Comparison of ENCODE assay signal across 16 cellular contexts in the genomic region with DNA sequence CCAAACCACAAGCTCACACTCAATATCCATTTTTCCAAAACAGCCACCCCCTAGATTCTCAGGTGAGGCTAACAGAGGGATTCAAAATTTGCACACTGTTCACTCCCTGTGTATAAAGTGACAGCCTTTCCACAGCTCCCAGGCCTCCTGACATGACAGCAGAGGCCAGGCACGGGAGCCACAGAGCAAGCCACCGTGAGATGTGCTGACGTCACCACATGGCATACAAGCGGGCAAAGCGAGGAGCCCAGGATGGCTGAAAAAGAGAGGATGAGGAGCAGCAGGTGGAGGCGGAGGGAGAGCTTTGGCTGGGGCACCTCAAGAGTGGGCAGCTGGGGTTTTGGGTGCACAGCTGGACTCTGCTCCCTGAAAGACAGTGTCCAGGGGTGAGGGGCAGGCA. TPM values are rescaled to one million over a fixed set of nuclear protein-coding genes. Genes with fewer than 3 reads are reported as not detected.
DNase-seq lines count a peak whose midpoint lies in the region; ATAC-seq and TF ChIP-seq lines count a peak whose summit lies in the region.
"Had no signal": no experiment of that assay in that cellular context is flagged by ENCODE, and none has a peak within 500 bp of the region (broad histone marks: within the 10 kb centered on the region; RNA-seq: fewer than 3 reads in every experiment).

No MANE protein-coding gene starts in this region.

- no peaks in the 10 kb centered on the region for H3K9me3 Mint-ChIP-seq in progenitor cell of endocrine pancreas (ENCODE audit: low read depth)
- H3K9me3 Mint-ChIP-seq: immature natural killer cell; memory B cell; stimulated activated naive B cell treated with anti-CD40 and anti-IgM and Interleukin-4, amounts not matched to agents 10 μg/mL and 1 μg/mL and 100 μg/mL, for 72 hours had no signal

- H3K27ac Mint-ChIP-seq in progenitor cell of endocrine pancreas = peak overlapping the region; percentile 33
- H3K27ac Mint-ChIP-seq: immature natural killer cell; memory B cell; stimulated activated naive B cell treated with anti-CD40 and anti-IgM and Interleukin-4, amounts not matched to agents 10 μg/mL and 1 μg/mL and 100 μg/mL, for 72 hours had no signal

- H3K27me3 ChIP-seq in SJCRH30 = no peaks in the 10 kb centered on the region
- H3K27me3 ChIP-seq in heart right ventricle = no peaks in the 10 kb centered on the region
- no peaks in the 10 kb centered on the region for H3K27me3 ChIP-seq in PC-9 (ENCODE audit: insufficient read depth, low read depth)
- H3K27me3 ChIP-seq: gastroesophageal sphincter, uterus had no signal

- H3F3A ChIP-seq in PC-9 (ENCODE audit: insufficient read depth, low read depth) = 0 out of 2 replicates have a peak, but pooled peaks cover 10% of the 10 kb centered on the region

- no peak overlapping the region for H3K4me3 Mint-ChIP-seq in progenitor cell of endocrine pancreas (ENCODE audit: low read depth)
- H3K4me3 Mint-ChIP-seq: immature natural killer cell; memory B cell; stimulated activated naive B cell treated with anti-CD40 and anti-IgM and Interleukin-4, amounts not matched to agents 10 μg/mL and 1 μg/mL and 100 μg/mL, for 72 hours had no signal

- DNase-seq in ELR (ENCODE audit: low read depth) = peak; percentile 22
- DNase-seq in SJCRH30 = no peak
- no peak for DNase-seq in heart right ventricle
- no peak for DNase-seq in progenitor cell of endocrine pancreas (ENCODE audit: low spot score, unreplicated experiment)
- no peak for DNase-seq in NCI-H2171 treated with DMSO at 0.1 percent for 48 hours (lab: John Stamatoyannopoulos, UW)
- DNase-seq in AG08396 (ENCODE audit: low spot score) = no peak
- no peak for DNase-seq in PC-9
- no peak for DNase-seq in HuH-7 (ENCODE audit: low spot score)
- DNase-seq: activated CD4-positive, alpha-beta T cell treated with anti-CD3 and anti-CD28 coated beads, Interleukin-2, amount 50 U/mL, for 4 hours; cerebellar nuclear complex; immature natural killer cell; occipital lobe; stimulated activated naive B cell treated with anti-CD40 and anti-IgM and Interleukin-4, amounts not matched to agents 10 μg/mL and 1 μg/mL and 100 μg/mL, for 72 hours; uterus had no signal

- no peak overlapping the region for H3K4me3 ChIP-seq in SJCRH30
- no peak overlapping the region for H3K4me3 ChIP-seq in heart right ventricle
- H3K4me3 ChIP-seq in PC-9 = no peak overlapping the region
- H3K4me3 ChIP-seq: gastroesophageal sphincter, uterus had no signal

- H3K4me1 ChIP-seq in SJCRH30 (peaks cover 81% of the 10 kb centered on the region), heart right ventricle (peaks cover 33 to 100% (median 95%) of the 10 kb centered on the region in 9 donors), PC-9 (replicated peaks; ENCODE audit: insufficient read depth) (peaks cover 17% of the 10 kb centered on the region)

- H4K20me1 ChIP-seq in PC-9 (ENCODE audit: insufficient read depth) = no peaks in the 10 kb centered on the region; the same call in 1 of the 2 replicates

- H3K4me1 Mint-ChIP-seq in progenitor cell of endocrine pancreas (ENCODE audit: low read depth) = peaks cover 22% of the 10 kb centered on the region
- H3K4me1 Mint-ChIP-seq: memory B cell had no signal

- H3K4me2 ChIP-seq in PC-9 = no peak overlapping the region

- H3K27ac ChIP-seq in SJCRH30 = peak overlapping the region; percentile 94
- peak overlapping the region in 9 of 10 donors; percentile 49 to 83 (median 78) for H3K27ac ChIP-seq in heart right ventricle
- no peak overlapping the region for H3K27ac ChIP-seq in PC-9

- no peaks in the 10 kb centered on the region for H3K27me3 Mint-ChIP-seq in progenitor cell of endocrine pancreas
- H3K27me3 Mint-ChIP-seq: memory B cell; stimulated activated naive B cell treated with anti-CD40 and anti-IgM and Interleukin-4, amounts not matched to agents 10 μg/mL and 1 μg/mL and 100 μg/mL, for 72 hours had no signal

- intact Hi-C loops in heart right ventricle (cut with DNase I) = no loop called here
- intact Hi-C loops in PC-9 (cut with micrococcal nuclease; ENCODE audit: unreplicated experiment) = no loop called here

- no peak overlapping the region for H2AFZ ChIP-seq in PC-9

- H3K36me3 Mint-ChIP-seq in progenitor cell of endocrine pancreas (ENCODE audit: insufficient read depth) = peaks cover 9% of the 10 kb centered on the region

- POLR2A ChIA-PET in PC-9 (lab: Charles Lee; ENCODE audit: unreplicated experiment) = no interaction called here

- H3K36me3 ChIP-seq in SJCRH30 (peaks cover 15% of the 10 kb centered on the region), heart right ventricle (peaks cover 0 to 67% (median 9%) of the 10 kb centered on the region in 9 donors), PC-9 (ENCODE audit: low read depth) (no peaks in the 10 kb centered on the region)
- H3K36me3 ChIP-seq: uterus had no signal

- H3K9me2 ChIP-seq in PC-9 (ENCODE audit: insufficient read depth) = no peaks in the 10 kb centered on the region

- H3K9me3 ChIP-seq in SJCRH30 (replicated peaks) (no peaks in the 10 kb centered on the region), heart right ventricle (no peaks in the 10 kb centered on the region), PC-9 (ENCODE audit: insufficient read depth, low read depth) (no peaks in the 10 kb centered on the region)
- H3K9me3 ChIP-seq: gastroesophageal sphincter, uterus had no signal

- WGBS in heart right ventricle, 2 donors = 63 to 76% methylated on average over 6 of the region's 6 CpGs

- CTCF ChIA-PET in PC-9 (lab: Charles Lee) = no interaction called here

- ATAC-seq in heart right ventricle = peak in 6 of 8 donors; percentile 19 to 48 (median 30)
- ATAC-seq: gastroesophageal sphincter; stimulated activated naive B cell treated with anti-CD40 and anti-IgM and Interleukin-4, amounts not matched to agents 10 μg/mL and 1 μg/mL and 100 μg/mL, for 72 hours had no signal

- no TSS peak for BruUV-seq in PC-9 (replicated peaks; lab: Mats Ljungman, UMichigan)

- TF ChIP-seq CTCF in heart right ventricle (IDR thresholded peaks at IDR 0.05) (no peak), progenitor cell of endocrine pancreas (IDR thresholded peaks at IDR 0.05; ENCODE audit: unreplicated experiment) (no peak), PC-9 (conservative IDR thresholded peaks at IDR 0.05) (no peak)

- H3K79me2 ChIP-seq in PC-9 (ENCODE audit: low read depth) = no peaks in the 10 kb centered on the region

RNA-seq across cellular contexts. Expression of a gene that starts 27.1 kb away (rescaled TPM):
- total RNA-seq in SJCRH30 (2014; rRNA removed; shearing (Covaris generic)) = 20.8 TPM in 2 replicates
- 10 to 100 TPM; 29.8 to 62.7 (median 46.6) TPM for total RNA-seq in heart right ventricle
- polyA plus RNA-seq in heart right ventricle = 10 to 100 TPM; 23.4 to 24.2 TPM
- total RNA-seq in progenitor cell of endocrine pancreas = 17.2 and 18.4 TPM in 2 replicates
- total RNA-seq in PC-9 (2021) = 15.4 and 18.1 TPM in 2 replicates

RNA-seq across cellular contexts. Expression of a gene that starts 51.4 kb away (rescaled TPM):
- total RNA-seq in SJCRH30 (2014; rRNA removed; shearing (Covaris generic)) = 0.38 and 0.55 TPM in 2 replicates
- total RNA-seq in heart right ventricle (1 to 10 TPM; 1.6 to 5.9 (median 2.4) TPM), progenitor cell of endocrine pancreas (6.6 and 7.9 TPM in 2 replicates), PC-9 (2021) (2.6 and 4.2 TPM in 2 replicates)
- polyA plus RNA-seq in heart right ventricle = 1 to 10 TPM in 1 of 2 donors, under 1 TPM in 1; 0.94 to 8.7 TPM
